In the genomic region with DNA sequence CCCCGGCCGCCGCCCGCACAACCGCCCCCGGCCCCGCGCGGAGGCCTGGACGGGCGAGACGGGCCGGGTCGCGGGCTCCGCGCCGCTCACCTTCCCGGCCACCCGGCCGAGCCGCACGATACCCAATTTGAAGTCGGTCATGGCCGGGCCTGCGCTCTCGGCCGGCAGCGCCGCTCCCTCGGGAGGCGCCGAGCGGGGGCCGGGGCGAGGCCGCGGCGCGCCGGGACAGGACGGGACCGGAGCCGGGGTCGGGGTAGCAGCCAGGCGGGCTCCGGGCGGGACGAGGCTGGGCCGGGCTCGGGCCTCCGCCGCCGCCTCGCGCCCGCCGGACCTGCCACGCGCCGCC, we compare ENCODE assay signal across 8 cellular contexts. TPM values are rescaled to one million over a fixed set of nuclear protein-coding genes. Genes with fewer than 3 reads are reported as not detected.
DNase-seq lines count a peak whose midpoint lies in the region; ATAC-seq and TF ChIP-seq lines count a peak whose summit lies in the region.

No MANE protein-coding gene starts in this region.

- intact Hi-C loops in spleen (cut with DNase I; ENCODE audit: low total_unique reads), result no loop called here

- peak overlapping the region in 3 of 8 donors; percentile 46 to 86 (median 51) for H3K27ac ChIP-seq in spleen

- H3K9me3 ChIP-seq in MG63 (no peaks in the 10 kb centered on the region), spleen (no peaks in the 10 kb centered on the region)

- no peak for TF ChIP-seq POLR2A in spleen (IDR thresholded peaks at IDR 0.05)

- H3K4me1 ChIP-seq in spleen, result peaks cover 6 to 48% (median 26%) of the 10 kb centered on the region in 6 donors

- ATAC-seq in GM21360 (IDR thresholded peaks at IDR 0.05; ENCODE audit: unreplicated experiment) (peak; percentile 27), GM18909 (IDR thresholded peaks at IDR 0.05; ENCODE audit: poor library complexity, unreplicated experiment) (no peak)

- DNase-seq in MG63 (no peak), fibroblast of pulmonary artery (ENCODE audit: low read depth) (no peak), spleen (no peak), GM10248 (ENCODE audit: extremely low spot score) (no peak), cerebellar nuclear complex (lab: John Stamatoyannopoulos, UW) (no peak)
- no peak for DNase-seq in activated CD8-positive, alpha-beta memory T cell treated with anti-CD3 and anti-CD28 coated beads, Interleukin-2, amount 50 U/mL, for 48 hours

- WGBS in spleen, 5 donors, result 0 to 2% (median 1%) methylated on average over 16 to 61 of the region's 61 CpGs

- H3K4me3 ChIP-seq in MG63 (peak overlapping the region; percentile 70), fibroblast of pulmonary artery (replicated peaks; ENCODE audit: low read depth, low read length) (peak overlapping the region; percentile 61), spleen (peak overlapping the region; percentile 50 to 94 (median 74))

- H3K27me3 ChIP-seq in MG63, result no peaks in the 10 kb centered on the region
- H3K27me3 ChIP-seq in spleen (replicated peaks in 1 of 7), result no peaks in the 10 kb centered on the region

- no peak for TF ChIP-seq CTCF in fibroblast of pulmonary artery (IDR thresholded peaks at IDR 0.05; ENCODE audit: low read length, missing control alignments)
- TF ChIP-seq CTCF in spleen (IDR thresholded peaks at IDR 0.05 in 8 of 11, conservative IDR thresholded peaks at IDR 0.05 in 3 of 11), result no peak
- no peak for TF ChIP-seq CTCF in GM10248 (IDR thresholded peaks at IDR 0.05; ENCODE audit: control extremely low read depth, extremely low read depth, low read depth, missing control alignments)

- H3K36me3 ChIP-seq in MG63 (peaks cover 32% of the 10 kb centered on the region), spleen (peaks cover 0 to 34% (median 23%) of the 10 kb centered on the region in 6 donors)

- POLR2A ChIA-PET in GM10248 (lab: Yijun Ruan, JAX), result interaction anchor here (0.9 to 1.1 kb wide), 2 partner anchors 15 to 38 kb away, joined by 3 to 4 read pairs; a partner anchor contains a TSS

- CTCF ChIA-PET in GM10248 (lab: Yijun Ruan, JAX), result interaction anchor here (8.3 kb wide), 1 partner anchor 11 kb away, joined by 74 read pairs; a partner anchor contains a TSS

RNA-seq across cellular contexts. Expression of a gene that starts 0.2 kb away (rescaled TPM):
- total RNA-seq in MG63 (2014; rRNA removed; shearing (Covaris generic); ENCODE audit: low replicate concordance), result 19.0 and 33.8 TPM in 2 replicates
- 10 to 100 TPM; 12.7 to 17.5 (median 15.3) TPM for total RNA-seq in spleen
- 10 to 100 TPM; 17.7 to 24.1 (median 17.8) TPM for polyA plus RNA-seq in spleen

RNA-seq across cellular contexts. Expression of a gene that starts 11.4 kb away (rescaled TPM):
- 28.8 and 69.1 TPM in 2 replicates for total RNA-seq in MG63 (2014; rRNA removed; shearing (Covaris generic); ENCODE audit: low replicate concordance)
- 10 to 100 TPM; 31.7 to 47.3 (median 39.8) TPM for total RNA-seq in spleen
- 10 to 100 TPM; 41.3 to 80.5 (median 67.4) TPM for polyA plus RNA-seq in spleen

RNA-seq across cellular contexts. Expression of a gene that starts 15.4 kb away (rescaled TPM):
- 11.9 and 36.0 TPM in 2 replicates for total RNA-seq in MG63 (2014; rRNA removed; shearing (Covaris generic); ENCODE audit: low replicate concordance)
- 10 to 100 TPM; 51.4 to 85.2 (median 70.2) TPM for total RNA-seq in spleen
- polyA plus RNA-seq in spleen, result 100 to 1,000 TPM in 1 of 3 donors, 10 to 100 TPM in 2; 60.1 to 158 (median 95.1) TPM

RNA-seq across cellular contexts. Expression of a gene that starts 28.7 kb away (rescaled TPM):
- 64.5 and 157 TPM in 2 replicates for total RNA-seq in MG63 (2014; rRNA removed; shearing (Covaris generic); ENCODE audit: low replicate concordance)
- 100 to 1,000 TPM in 6 of 7 donors, 10 to 100 TPM in 1; 87.7 to 163 (median 130) TPM for total RNA-seq in spleen
- 10 to 100 TPM; 35.5 to 60.9 (median 54.9) TPM for polyA plus RNA-seq in spleen

RNA-seq across cellular contexts. Expression of a gene that starts 38.4 kb away (rescaled TPM):
- 57.4 and 62.2 TPM in 2 replicates for total RNA-seq in MG63 (2014; rRNA removed; shearing (Covaris generic); ENCODE audit: low replicate concordance)
- 10 to 100 TPM; 20.5 to 38.1 (median 32.8) TPM for total RNA-seq in spleen
- 10 to 100 TPM; 69.9 to 98.1 (median 84.9) TPM for polyA plus RNA-seq in spleen
